ENCODE assay signal across 18 cellular contexts in the genomic region with DNA sequence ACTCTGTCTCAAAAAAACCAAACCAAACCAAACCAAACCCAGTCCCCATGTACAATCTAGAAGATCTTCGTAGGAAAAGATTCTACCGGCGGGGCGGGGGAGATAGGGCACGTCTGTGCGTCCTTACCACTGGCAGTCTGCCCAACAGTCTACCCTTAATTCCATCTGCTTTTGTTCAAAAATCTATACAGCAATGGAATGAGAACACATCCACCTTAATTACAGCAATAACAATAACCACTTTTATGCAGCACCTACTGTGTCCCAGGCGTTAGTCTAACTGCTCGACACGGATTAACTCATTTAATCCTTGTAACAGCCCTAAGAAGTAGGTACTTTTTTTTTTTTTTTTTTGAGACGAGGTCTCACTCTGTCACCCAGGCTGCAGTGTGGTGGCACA. TPM values are rescaled to one million over a fixed set of nuclear protein-coding genes. Genes with fewer than 3 reads are reported as not detected.
DNase-seq lines count a peak whose midpoint lies in the region; ATAC-seq lines count a peak whose summit lies in the region.
"Had no signal": no experiment of that assay in that cellular context is flagged by ENCODE, and none has a peak within 500 bp of the region (broad histone marks: within the 10 kb centered on the region; RNA-seq: fewer than 3 reads in every experiment).

No MANE protein-coding gene starts in this region.

- peaks cover 20% of the 10 kb centered on the region; the same call in 1 of the 2 replicates for H3K4me1 ChIP-seq in HAP-1

- no peak overlapping the region; the same call in 1 of the 2 replicates for H3K4me3 ChIP-seq in HAP-1

- H3K27me3 ChIP-seq in HAP-1 (ENCODE audit: low read depth) = no peaks in the 10 kb centered on the region

- in situ Hi-C loops in HAP-1 (cut with MboI; ENCODE audit: low sequenced_read_pairs) = no loop called here

- peaks cover 60% of the 10 kb centered on the region for H3K36me3 ChIP-seq in HAP-1 (replicated peaks)

- H3K9me3 Mint-ChIP-seq in activated T-cell treated with anti-CD3 and anti-CD28 coated beads, Interleukin-2, amount 50 U/mL, for 72 hours = peaks cover 2 to 3% of the 10 kb centered on the region in 2 donors
- no peaks in the 10 kb centered on the region for H3K9me3 Mint-ChIP-seq in activated naive CD8-positive, alpha-beta T cell (ENCODE audit: low read depth)
- H3K9me3 Mint-ChIP-seq in stimulated activated effector memory CD8-positive, alpha-beta T cell treated with anti-CD3 and anti-CD28 coated beads, Interleukin-12 subunit alpha, Interleukin-12 subunit beta, amount 100 ng/mL, for 72 hours = no peaks in the 10 kb centered on the region
- H3K9me3 Mint-ChIP-seq: activated CD4-positive, alpha-beta T cell treated with anti-CD3 and anti-CD28 coated beads, Interleukin-2, amount 10 ng/mL, durations not matched to agents 7 days and 5 days had no signal

- ATAC-seq in activated T-cell treated with anti-CD3 and anti-CD28 coated beads, Interleukin-2, amount 50 U/mL, for 72 hours (replicated peaks in 1 of 2) = no peak
- ATAC-seq in stimulated activated effector memory CD8-positive, alpha-beta T cell treated with anti-CD3 and anti-CD28 coated beads, Interleukin-12 subunit alpha, Interleukin-12 subunit beta, amount 100 ng/mL, for 72 hours = no peak
- ATAC-seq: Panc1, right cardiac atrium had no signal

- H3K9me3 ChIP-seq in HAP-1 = no peaks in the 10 kb centered on the region

- H3K36me3 Mint-ChIP-seq in activated T-cell treated with anti-CD3 and anti-CD28 coated beads, Interleukin-2, amount 50 U/mL, for 72 hours (ENCODE audit: insufficient read depth in 2 of 2) = peaks cover 31 to 46% of the 10 kb centered on the region in 2 donors
- H3K36me3 Mint-ChIP-seq in activated naive CD8-positive, alpha-beta T cell = peaks cover 10% of the 10 kb centered on the region
- H3K36me3 Mint-ChIP-seq in stimulated activated effector memory CD8-positive, alpha-beta T cell treated with anti-CD3 and anti-CD28 coated beads, Interleukin-12 subunit alpha, Interleukin-12 subunit beta, amount 100 ng/mL, for 72 hours = peaks cover 100% of the 10 kb centered on the region

- no peak for DNase-seq in activated T-cell treated with anti-CD3 and anti-CD28 coated beads, Interleukin-2, amount 50 U/mL, for 72 hours
- DNase-seq in activated T-cell treated with anti-CD3 and anti-CD28 coated beads, Interleukin-2, amount 50 U/mL, for 1 hour = no peak
- DNase-seq in HAP-1 (ENCODE audit: low spot score in 2 of 2) (peak; percentile 72 to 75), NCI-H1417 treated with DMSO at 0.1 percent for 48 hours (lab: John Stamatoyannopoulos, UW) (no peak), HuH-7.5 (ENCODE audit: low spot score) (no peak), HCEC 1CT (no peak)
- DNase-seq in stimulated activated effector memory CD8-positive, alpha-beta T cell treated with anti-CD3 and anti-CD28 coated beads, Interleukin-12 subunit alpha, Interleukin-12 subunit beta, amount 100 ng/mL, for 72 hours (ENCODE audit: low spot score in 2 of 2) = no peak
- DNase-seq: activated CD4-positive, alpha-beta T cell treated with anti-CD3 and anti-CD28 coated beads, Interleukin-2, amount 10 ng/mL, durations not matched to agents 7 days and 5 days; activated T-cell treated with anti-CD3 and anti-CD28 coated beads, Interleukin-2, amount 50 U/mL, for 48 hours; NCI-H1105 treated with DMSO at 0.1 percent for 48 hours; NCI-H526 had no signal

- H3K4me3 Mint-ChIP-seq in activated T-cell treated with anti-CD3 and anti-CD28 coated beads, Interleukin-2, amount 50 U/mL, for 72 hours = peak overlapping the region; percentile 37 to 90
- peak overlapping the region; percentile 65 for H3K4me3 Mint-ChIP-seq in activated naive CD8-positive, alpha-beta T cell
- peak overlapping the region; percentile 93 for H3K4me3 Mint-ChIP-seq in stimulated activated effector memory CD8-positive, alpha-beta T cell treated with anti-CD3 and anti-CD28 coated beads, Interleukin-12 subunit alpha, Interleukin-12 subunit beta, amount 100 ng/mL, for 72 hours

- H3K4me1 Mint-ChIP-seq in activated T-cell treated with anti-CD3 and anti-CD28 coated beads, Interleukin-2, amount 50 U/mL, for 72 hours (ENCODE audit: low read depth) = peaks cover 89% of the 10 kb centered on the region
- peaks cover 46% of the 10 kb centered on the region for H3K4me1 Mint-ChIP-seq in activated naive CD8-positive, alpha-beta T cell (ENCODE audit: low read depth)
- peaks cover 86% of the 10 kb centered on the region for H3K4me1 Mint-ChIP-seq in stimulated activated effector memory CD8-positive, alpha-beta T cell treated with anti-CD3 and anti-CD28 coated beads, Interleukin-12 subunit alpha, Interleukin-12 subunit beta, amount 100 ng/mL, for 72 hours

- no peak overlapping the region for H3K27ac Mint-ChIP-seq in activated T-cell treated with anti-CD3 and anti-CD28 coated beads, Interleukin-2, amount 50 U/mL, for 72 hours
- H3K27ac Mint-ChIP-seq in activated naive CD8-positive, alpha-beta T cell = no peak overlapping the region
- no peak overlapping the region for H3K27ac Mint-ChIP-seq in stimulated activated effector memory CD8-positive, alpha-beta T cell treated with anti-CD3 and anti-CD28 coated beads, Interleukin-12 subunit alpha, Interleukin-12 subunit beta, amount 100 ng/mL, for 72 hours

- H3K27me3 Mint-ChIP-seq in activated T-cell treated with anti-CD3 and anti-CD28 coated beads, Interleukin-2, amount 50 U/mL, for 72 hours (ENCODE audit: low read depth) = no peaks in the 10 kb centered on the region
- no peaks in the 10 kb centered on the region for H3K27me3 Mint-ChIP-seq in activated naive CD8-positive, alpha-beta T cell
- H3K27me3 Mint-ChIP-seq: activated CD4-positive, alpha-beta T cell treated with anti-CD3 and anti-CD28 coated beads, Interleukin-2, amount 10 ng/mL, durations not matched to agents 7 days and 5 days had no signal

RNA-seq across cellular contexts. Expression of gene ATF5, which starts 2.5 kb away (rescaled TPM):
- total RNA-seq in activated T-cell treated with anti-CD3 and anti-CD28 coated beads, Interleukin-2, amount 50 U/mL, for 72 hours = 10 to 100 TPM; 52.3 to 73.6 TPM

RNA-seq across cellular contexts. Expression of gene NUP62, which starts 2.8 kb away (rescaled TPM):
- total RNA-seq in activated T-cell treated with anti-CD3 and anti-CD28 coated beads, Interleukin-2, amount 50 U/mL, for 72 hours = 100 to 1,000 TPM; 135 to 139 TPM

RNA-seq across cellular contexts. Expression of gene IL4I1, which starts 29.8 kb away (rescaled TPM):
- 10 to 100 TPM; 16.7 to 42.3 TPM for total RNA-seq in activated T-cell treated with anti-CD3 and anti-CD28 coated beads, Interleukin-2, amount 50 U/mL, for 72 hours

RNA-seq across cellular contexts. Expression of gene SIGLEC11, which starts 34.5 kb away (rescaled TPM):
- total RNA-seq in activated T-cell treated with anti-CD3 and anti-CD28 coated beads, Interleukin-2, amount 50 U/mL, for 72 hours = not detected
- total RNA-seq: activated CD4-positive, alpha-beta T cell treated with anti-CD3 and anti-CD28 coated beads, Interleukin-2, amount 10 ng/mL, durations not matched to agents 7 days and 5 days; bronchial epithelial cell; Daoy; dermis microvascular lymphatic vessel endothelial cell; fibroblast of villous mesenchyme had no signal

RNA-seq across cellular contexts. Expression of gene TBC1D17, which starts 49.0 kb away (rescaled TPM):
- total RNA-seq in activated T-cell treated with anti-CD3 and anti-CD28 coated beads, Interleukin-2, amount 50 U/mL, for 72 hours = 10 to 100 TPM; 47.9 to 53.9 TPM

Comparison
In these comparisons a context has a peak if more than half of its experiments do, and no peak if none do; other contexts are left out.
1. DNase-seq: peak in HAP-1 (2 of 2); none in activated T-cell treated with anti-CD3 and anti-CD28 coated beads, Interleukin-2, amount 50 U/mL, for 72 hours (0 of 2), activated T-cell treated with anti-CD3 and anti-CD28 coated beads, Interleukin-2, amount 50 U/mL, for 1 hour (single experiment), stimulated activated effector memory CD8-positive, alpha-beta T cell treated with anti-CD3 and anti-CD28 coated beads, Interleukin-12 subunit alpha, Interleukin-12 subunit beta, amount 100 ng/mL, for 72 hours (0 of 2), NCI-H1417 treated with DMSO at 0.1 percent for 48 hours (single experiment), HuH-7.5 (single experiment) and HCEC 1CT (single experiment).
2. Peak in every context shown above with its lines, with median percentiles within 50 percentile points of each other: H3K4me3 Mint-ChIP-seq.